Comparison of ENCODE assay signal across 13 cellular contexts in the genomic region with DNA sequence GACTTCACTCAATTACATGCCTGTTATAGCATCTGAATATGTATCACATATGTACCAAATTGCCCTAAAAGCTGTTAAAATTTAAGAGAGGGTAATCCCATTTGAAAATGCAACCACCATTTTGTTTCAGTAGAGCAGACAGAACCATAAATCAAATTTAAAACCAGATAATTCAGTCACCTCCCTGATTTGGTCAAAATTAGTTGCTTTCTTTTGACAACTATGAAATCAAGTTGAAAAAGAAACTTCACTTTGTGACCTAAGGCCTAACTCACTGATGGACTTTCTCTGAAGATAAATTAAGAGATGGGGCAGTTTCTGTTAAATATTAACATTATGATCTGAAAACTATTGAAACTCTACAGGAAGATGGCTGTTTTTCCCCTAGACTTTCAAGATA.
"Had no signal": no experiment of that assay in that cellular context is flagged by ENCODE, and none has a peak within 500 bp of the region (broad histone marks: within the 10 kb centered on the region; RNA-seq: fewer than 3 reads in every experiment).

No MANE protein-coding gene starts in this region.

- H3K27me3 Mint-ChIP-seq: activated naive CD4-positive, alpha-beta T cell treated with anti-CD3 and anti-CD28 coated beads, Interleukin-2, amount 50 U/mL, for 24 hours; memory B cell had no signal

- ATAC-seq: esophagus mucosa had no signal

- H3K4me1 ChIP-seq: breast epithelium had no signal

- H3K9me3 Mint-ChIP-seq: activated naive CD4-positive, alpha-beta T cell treated with anti-CD3 and anti-CD28 coated beads, Interleukin-2, amount 50 U/mL, for 24 hours; memory B cell; nephron had no signal

- DNase-seq: activated CD4-positive, alpha-beta T cell treated with anti-CD3 and anti-CD28 coated beads, Interleukin-2, amount 50 U/mL, for 1 hour; activated effector memory CD4-positive, alpha-beta T cell treated with Interleukin-2 at 50 U/mL for 16 hours; amygdala; dorsolateral prefrontal cortex; glutamatergic neuron; small intestine; T-helper 2 cell; transverse colon had no signal

- H3K27ac ChIP-seq: breast epithelium, dorsolateral prefrontal cortex, transverse colon had no signal

- H3K36me3 ChIP-seq: breast epithelium had no signal

- H3K27me3 ChIP-seq: breast epithelium, dorsolateral prefrontal cortex, transverse colon had no signal

- H3K4me3 Mint-ChIP-seq: activated naive CD4-positive, alpha-beta T cell treated with anti-CD3 and anti-CD28 coated beads, Interleukin-2, amount 50 U/mL, for 24 hours; memory B cell; nephron had no signal

- H3K27ac Mint-ChIP-seq: memory B cell, nephron had no signal

- H3K9me3 ChIP-seq: breast epithelium, transverse colon had no signal

- H3K4me3 ChIP-seq: breast epithelium, dorsolateral prefrontal cortex, transverse colon had no signal
